In the genomic region with DNA sequence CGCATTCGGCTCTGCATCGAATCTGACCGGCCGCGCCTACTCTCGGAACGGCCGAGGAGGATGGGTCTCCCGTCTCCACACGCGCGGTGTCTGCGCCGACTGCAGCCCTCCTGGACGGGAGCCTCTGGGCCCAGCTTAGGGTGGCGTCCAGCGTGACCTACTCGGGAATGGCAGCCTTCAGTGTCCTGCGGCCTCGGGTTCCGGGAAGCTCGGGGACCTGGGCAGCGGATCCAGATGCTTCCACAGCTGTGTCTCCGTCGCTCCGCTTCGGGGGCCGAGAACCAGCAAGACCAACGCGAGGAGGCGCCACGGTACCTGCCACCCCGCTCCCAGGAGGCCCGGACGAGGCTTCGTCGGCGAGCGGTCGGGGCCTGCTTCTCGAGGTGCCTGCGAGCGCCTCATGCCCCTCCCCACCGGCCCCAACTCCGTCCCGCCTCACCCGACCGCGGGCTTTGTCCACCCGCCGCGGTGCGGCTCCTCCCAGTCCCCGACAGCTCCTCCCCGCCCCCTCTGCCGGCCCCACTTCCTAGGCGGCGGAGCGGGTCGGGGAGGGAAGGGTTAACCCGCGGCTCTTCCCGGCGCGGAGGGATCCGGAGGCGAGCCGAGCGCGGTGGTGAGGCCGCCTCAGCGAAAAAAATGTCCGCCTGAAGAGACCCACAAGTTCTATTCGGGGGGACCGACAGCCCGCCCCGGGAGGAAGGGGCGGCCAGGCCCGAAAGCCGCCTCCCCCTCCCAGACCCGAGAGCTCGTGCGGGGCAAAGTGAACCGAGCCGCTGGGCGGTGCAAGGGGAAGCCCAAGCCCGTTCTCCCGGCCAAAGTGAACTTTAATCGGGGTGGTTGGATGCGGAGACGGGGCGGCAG, we compare ENCODE assay signal across 1 cellular context.
TF ChIP-seq lines count a peak whose summit lies in the region.

A gene (plus strand): TSS at position 599 of the 861 bp plus-strand sequence. CDS start 1,270 bp downstream, outside the sequence.

TF ChIP-seq in HepG2, 621 proteins besides CTCF, POLR2A, EP300 and RAD21 (continued from another document and continues in another):
- TF ChIP-seq, protein P1, sequence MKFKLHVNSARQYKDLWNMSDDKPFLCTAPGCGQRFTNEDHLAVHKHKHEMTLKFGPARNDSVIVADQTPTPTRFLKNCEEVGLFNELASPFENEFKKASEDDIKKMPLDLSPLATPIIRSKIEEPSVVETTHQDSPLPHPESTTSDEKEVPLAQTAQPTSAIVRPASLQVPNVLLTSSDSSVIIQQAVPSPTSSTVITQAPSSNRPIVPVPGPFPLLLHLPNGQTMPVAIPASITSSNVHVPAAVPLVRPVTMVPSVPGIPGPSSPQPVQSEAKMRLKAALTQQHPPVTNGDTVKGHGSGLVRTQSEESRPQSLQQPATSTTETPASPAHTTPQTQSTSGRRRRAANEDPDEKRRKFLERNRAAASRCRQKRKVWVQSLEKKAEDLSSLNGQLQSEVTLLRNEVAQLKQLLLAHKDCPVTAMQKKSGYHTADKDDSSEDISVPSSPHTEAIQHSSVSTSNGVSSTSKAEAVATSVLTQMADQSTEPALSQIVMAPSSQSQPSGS (CRISPR knock-in tag; IDR thresholded peaks at IDR 0.05): peak; percentile 77
- TF ChIP-seq, protein P2, sequence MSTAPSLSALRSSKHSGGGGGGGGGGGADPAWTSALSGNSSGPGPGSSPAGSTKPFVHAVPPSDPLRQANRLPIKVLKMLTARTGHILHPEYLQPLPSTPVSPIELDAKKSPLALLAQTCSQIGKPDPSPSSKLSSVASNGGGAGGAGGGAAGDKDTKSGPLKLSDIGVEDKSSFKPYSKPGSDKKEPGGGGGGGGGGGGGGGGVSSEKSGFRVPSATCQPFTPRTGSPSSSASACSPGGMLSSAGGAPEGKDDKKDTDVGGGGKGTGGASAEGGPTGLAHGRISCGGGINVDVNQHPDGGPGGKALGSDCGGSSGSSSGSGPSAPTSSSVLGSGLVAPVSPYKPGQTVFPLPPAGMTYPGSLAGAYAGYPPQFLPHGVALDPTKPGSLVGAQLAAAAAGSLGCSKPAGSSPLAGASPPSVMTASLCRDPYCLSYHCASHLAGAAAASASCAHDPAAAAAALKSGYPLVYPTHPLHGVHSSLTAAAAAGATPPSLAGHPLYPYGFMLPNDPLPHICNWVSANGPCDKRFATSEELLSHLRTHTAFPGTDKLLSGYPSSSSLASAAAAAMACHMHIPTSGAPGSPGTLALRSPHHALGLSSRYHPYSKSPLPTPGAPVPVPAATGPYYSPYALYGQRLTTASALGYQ (CRISPR knock-in tag; IDR thresholded peaks at IDR 0.05): peak; percentile 82
- TF ChIP-seq HNRNPK (IDR thresholded peaks at IDR 0.05; ENCODE audit: low read depth, low read length, poor library complexity, severe bottlenecking) (peak; percentile 84), STAT5B (CRISPR knock-in tag; IDR thresholded peaks at IDR 0.05) (0 out of 2 replicates have a peak, but pooled peaks have one; percentile 71), PPARG (CRISPR knock-in tag; conservative IDR thresholded peaks at IDR 0.05) (peak; percentile 62), ZNF136 (CRISPR knock-in tag; IDR thresholded peaks at IDR 0.05; ENCODE audit: low read depth) (peak; percentile 79; the same call in 1 of the 2 replicates), ZNF83 (CRISPR knock-in tag; IDR thresholded peaks at IDR 0.05; ENCODE audit: borderline replicate concordance) (peak; percentile 79; the same call in 1 of the 2 replicates), ZSCAN12 (CRISPR knock-in tag; IDR thresholded peaks at IDR 0.05) (no peak), SATB2 (CRISPR knock-in tag; IDR thresholded peaks at IDR 0.05) (no peak), ZNF546 (CRISPR knock-in tag; conservative IDR thresholded peaks at IDR 0.05) (no peak), HNRNPLL (IDR thresholded peaks at IDR 0.05; ENCODE audit: low read depth, low read length, poor library complexity, severe bottlenecking) (peak; percentile 72), ZNF12 (CRISPR knock-in tag; IDR thresholded peaks at IDR 0.05) (peak; percentile 19; the same call in 1 of the 2 replicates), ZNF234 (CRISPR knock-in tag; conservative IDR thresholded peaks at IDR 0.05) (no peak), RORA (CRISPR knock-in tag; IDR thresholded peaks at IDR 0.05) (no peak), SIX1 (CRISPR knock-in tag; IDR thresholded peaks at IDR 0.05; ENCODE audit: borderline replicate concordance) (0 out of 2 replicates have a peak, but pooled peaks have one; percentile 25), ZNF572 (CRISPR knock-in tag; IDR thresholded peaks at IDR 0.05) (0 out of 2 replicates have a peak, but pooled peaks have one; percentile 53), ZNF660 (CRISPR knock-in tag; IDR thresholded peaks at IDR 0.05; ENCODE audit: borderline replicate concordance, low read depth) (no peak), HMG20B (CRISPR knock-in tag; conservative IDR thresholded peaks at IDR 0.05) (peak; percentile 71), ZMYM2 (CRISPR knock-in tag; IDR thresholded peaks at IDR 0.05) (0 out of 2 replicates have a peak, but pooled peaks have one; percentile 57), ZNF703 (CRISPR knock-in tag; IDR thresholded peaks at IDR 0.05; ENCODE audit: borderline replicate concordance) (no peak), ZNF562 (CRISPR knock-in tag; IDR thresholded peaks at IDR 0.05; ENCODE audit: borderline replicate concordance) (no peak), KDM1A (CRISPR knock-in tag; IDR thresholded peaks at IDR 0.05) (peak; percentile 15; the same call in 1 of the 2 replicates), TMF1 (CRISPR knock-in tag; IDR thresholded peaks at IDR 0.05; ENCODE audit: low read depth) (peak; percentile 29; the same call in 1 of the 2 replicates), SCMH1 (CRISPR knock-in tag; IDR thresholded peaks at IDR 0.05; ENCODE audit: borderline replicate concordance) (no peak), ZNF570 (CRISPR knock-in tag; IDR thresholded peaks at IDR 0.05; ENCODE audit: borderline replicate concordance) (no peak)
- TF ChIP-seq, protein P3, sequence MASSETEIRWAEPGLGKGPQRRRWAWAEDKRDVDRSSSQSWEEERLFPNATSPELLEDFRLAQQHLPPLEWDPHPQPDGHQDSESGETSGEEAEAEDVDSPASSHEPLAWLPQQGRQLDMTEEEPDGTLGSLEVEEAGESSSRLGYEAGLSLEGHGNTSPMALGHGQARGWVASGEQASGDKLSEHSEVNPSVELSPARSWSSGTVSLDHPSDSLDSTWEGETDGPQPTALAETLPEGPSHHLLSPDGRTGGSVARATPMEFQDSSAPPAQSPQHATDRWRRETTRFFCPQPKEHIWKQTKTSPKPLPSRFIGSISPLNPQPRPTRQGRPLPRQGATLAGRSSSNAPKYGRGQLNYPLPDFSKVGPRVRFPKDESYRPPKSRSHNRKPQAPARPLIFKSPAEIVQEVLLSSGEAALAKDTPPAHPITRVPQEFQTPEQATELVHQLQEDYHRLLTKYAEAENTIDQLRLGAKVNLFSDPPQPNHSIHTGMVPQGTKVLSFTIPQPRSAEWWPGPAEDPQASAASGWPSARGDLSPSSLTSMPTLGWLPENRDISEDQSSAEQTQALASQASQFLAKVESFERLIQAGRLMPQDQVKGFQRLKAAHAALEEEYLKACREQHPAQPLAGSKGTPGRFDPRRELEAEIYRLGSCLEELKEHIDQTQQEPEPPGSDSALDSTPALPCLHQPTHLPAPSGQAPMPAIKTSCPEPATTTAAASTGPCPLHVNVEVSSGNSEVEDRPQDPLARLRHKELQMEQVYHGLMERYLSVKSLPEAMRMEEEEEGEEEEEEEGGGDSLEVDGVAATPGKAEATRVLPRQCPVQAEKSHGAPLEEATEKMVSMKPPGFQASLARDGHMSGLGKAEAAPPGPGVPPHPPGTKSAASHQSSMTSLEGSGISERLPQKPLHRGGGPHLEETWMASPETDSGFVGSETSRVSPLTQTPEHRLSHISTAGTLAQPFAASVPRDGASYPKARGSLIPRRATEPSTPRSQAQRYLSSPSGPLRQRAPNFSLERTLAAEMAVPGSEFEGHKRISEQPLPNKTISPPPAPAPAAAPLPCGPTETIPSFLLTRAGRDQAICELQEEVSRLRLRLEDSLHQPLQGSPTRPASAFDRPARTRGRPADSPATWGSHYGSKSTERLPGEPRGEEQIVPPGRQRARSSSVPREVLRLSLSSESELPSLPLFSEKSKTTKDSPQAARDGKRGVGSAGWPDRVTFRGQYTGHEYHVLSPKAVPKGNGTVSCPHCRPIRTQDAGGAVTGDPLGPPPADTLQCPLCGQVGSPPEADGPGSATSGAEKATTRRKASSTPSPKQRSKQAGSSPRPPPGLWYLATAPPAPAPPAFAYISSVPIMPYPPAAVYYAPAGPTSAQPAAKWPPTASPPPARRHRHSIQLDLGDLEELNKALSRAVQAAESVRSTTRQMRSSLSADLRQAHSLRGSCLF (CRISPR knock-in tag; IDR thresholded peaks at IDR 0.05; ENCODE audit: borderline replicate concordance): no peak
- TF ChIP-seq, protein P4, sequence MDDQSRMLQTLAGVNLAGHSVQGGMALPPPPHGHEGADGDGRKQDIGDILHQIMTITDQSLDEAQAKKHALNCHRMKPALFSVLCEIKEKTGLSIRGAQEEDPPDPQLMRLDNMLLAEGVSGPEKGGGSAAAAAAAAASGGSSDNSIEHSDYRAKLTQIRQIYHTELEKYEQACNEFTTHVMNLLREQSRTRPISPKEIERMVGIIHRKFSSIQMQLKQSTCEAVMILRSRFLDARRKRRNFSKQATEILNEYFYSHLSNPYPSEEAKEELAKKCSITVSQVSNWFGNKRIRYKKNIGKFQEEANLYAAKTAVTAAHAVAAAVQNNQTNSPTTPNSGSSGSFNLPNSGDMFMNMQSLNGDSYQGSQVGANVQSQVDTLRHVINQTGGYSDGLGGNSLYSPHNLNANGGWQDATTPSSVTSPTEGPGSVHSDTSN (CRISPR knock-in tag; IDR thresholded peaks at IDR 0.05; ENCODE audit: borderline replicate concordance): no peak
- TF ChIP-seq, protein P5, sequence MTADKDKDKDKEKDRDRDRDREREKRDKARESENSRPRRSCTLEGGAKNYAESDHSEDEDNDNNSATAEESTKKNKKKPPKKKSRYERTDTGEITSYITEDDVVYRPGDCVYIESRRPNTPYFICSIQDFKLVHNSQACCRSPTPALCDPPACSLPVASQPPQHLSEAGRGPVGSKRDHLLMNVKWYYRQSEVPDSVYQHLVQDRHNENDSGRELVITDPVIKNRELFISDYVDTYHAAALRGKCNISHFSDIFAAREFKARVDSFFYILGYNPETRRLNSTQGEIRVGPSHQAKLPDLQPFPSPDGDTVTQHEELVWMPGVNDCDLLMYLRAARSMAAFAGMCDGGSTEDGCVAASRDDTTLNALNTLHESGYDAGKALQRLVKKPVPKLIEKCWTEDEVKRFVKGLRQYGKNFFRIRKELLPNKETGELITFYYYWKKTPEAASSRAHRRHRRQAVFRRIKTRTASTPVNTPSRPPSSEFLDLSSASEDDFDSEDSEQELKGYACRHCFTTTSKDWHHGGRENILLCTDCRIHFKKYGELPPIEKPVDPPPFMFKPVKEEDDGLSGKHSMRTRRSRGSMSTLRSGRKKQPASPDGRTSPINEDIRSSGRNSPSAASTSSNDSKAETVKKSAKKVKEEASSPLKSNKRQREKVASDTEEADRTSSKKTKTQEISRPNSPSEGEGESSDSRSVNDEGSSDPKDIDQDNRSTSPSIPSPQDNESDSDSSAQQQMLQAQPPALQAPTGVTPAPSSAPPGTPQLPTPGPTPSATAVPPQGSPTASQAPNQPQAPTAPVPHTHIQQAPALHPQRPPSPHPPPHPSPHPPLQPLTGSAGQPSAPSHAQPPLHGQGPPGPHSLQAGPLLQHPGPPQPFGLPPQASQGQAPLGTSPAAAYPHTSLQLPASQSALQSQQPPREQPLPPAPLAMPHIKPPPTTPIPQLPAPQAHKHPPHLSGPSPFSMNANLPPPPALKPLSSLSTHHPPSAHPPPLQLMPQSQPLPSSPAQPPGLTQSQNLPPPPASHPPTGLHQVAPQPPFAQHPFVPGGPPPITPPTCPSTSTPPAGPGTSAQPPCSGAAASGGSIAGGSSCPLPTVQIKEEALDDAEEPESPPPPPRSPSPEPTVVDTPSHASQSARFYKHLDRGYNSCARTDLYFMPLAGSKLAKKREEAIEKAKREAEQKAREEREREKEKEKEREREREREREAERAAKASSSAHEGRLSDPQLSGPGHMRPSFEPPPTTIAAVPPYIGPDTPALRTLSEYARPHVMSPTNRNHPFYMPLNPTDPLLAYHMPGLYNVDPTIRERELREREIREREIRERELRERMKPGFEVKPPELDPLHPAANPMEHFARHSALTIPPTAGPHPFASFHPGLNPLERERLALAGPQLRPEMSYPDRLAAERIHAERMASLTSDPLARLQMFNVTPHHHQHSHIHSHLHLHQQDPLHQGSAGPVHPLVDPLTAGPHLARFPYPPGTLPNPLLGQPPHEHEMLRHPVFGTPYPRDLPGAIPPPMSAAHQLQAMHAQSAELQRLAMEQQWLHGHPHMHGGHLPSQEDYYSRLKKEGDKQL (CRISPR knock-in tag; IDR thresholded peaks at IDR 0.05; ENCODE audit: low read depth): 0 out of 2 replicates have a peak, but pooled peaks have one; percentile 25
- TF ChIP-seq, protein P6, sequence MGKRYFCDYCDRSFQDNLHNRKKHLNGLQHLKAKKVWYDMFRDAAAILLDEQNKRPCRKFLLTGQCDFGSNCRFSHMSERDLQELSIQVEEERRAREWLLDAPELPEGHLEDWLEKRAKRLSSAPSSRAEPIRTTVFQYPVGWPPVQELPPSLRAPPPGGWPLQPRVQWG (CRISPR knock-in tag; IDR thresholded peaks at IDR 0.05; ENCODE audit: borderline replicate concordance, low read depth): no peak
- TF ChIP-seq, protein P7, sequence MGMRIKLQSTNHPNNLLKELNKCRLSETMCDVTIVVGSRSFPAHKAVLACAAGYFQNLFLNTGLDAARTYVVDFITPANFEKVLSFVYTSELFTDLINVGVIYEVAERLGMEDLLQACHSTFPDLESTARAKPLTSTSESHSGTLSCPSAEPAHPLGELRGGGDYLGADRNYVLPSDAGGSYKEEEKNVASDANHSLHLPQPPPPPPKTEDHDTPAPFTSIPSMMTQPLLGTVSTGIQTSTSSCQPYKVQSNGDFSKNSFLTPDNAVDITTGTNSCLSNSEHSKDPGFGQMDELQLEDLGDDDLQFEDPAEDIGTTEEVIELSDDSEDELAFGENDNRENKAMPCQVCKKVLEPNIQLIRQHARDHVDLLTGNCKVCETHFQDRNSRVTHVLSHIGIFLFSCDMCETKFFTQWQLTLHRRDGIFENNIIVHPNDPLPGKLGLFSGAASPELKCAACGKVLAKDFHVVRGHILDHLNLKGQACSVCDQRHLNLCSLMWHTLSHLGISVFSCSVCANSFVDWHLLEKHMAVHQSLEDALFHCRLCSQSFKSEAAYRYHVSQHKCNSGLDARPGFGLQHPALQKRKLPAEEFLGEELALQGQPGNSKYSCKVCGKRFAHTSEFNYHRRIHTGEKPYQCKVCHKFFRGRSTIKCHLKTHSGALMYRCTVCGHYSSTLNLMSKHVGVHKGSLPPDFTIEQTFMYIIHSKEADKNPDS (CRISPR knock-in tag; IDR thresholded peaks at IDR 0.05): no peak; the same call in 1 of the 2 replicates
- TF ChIP-seq, protein P8, sequence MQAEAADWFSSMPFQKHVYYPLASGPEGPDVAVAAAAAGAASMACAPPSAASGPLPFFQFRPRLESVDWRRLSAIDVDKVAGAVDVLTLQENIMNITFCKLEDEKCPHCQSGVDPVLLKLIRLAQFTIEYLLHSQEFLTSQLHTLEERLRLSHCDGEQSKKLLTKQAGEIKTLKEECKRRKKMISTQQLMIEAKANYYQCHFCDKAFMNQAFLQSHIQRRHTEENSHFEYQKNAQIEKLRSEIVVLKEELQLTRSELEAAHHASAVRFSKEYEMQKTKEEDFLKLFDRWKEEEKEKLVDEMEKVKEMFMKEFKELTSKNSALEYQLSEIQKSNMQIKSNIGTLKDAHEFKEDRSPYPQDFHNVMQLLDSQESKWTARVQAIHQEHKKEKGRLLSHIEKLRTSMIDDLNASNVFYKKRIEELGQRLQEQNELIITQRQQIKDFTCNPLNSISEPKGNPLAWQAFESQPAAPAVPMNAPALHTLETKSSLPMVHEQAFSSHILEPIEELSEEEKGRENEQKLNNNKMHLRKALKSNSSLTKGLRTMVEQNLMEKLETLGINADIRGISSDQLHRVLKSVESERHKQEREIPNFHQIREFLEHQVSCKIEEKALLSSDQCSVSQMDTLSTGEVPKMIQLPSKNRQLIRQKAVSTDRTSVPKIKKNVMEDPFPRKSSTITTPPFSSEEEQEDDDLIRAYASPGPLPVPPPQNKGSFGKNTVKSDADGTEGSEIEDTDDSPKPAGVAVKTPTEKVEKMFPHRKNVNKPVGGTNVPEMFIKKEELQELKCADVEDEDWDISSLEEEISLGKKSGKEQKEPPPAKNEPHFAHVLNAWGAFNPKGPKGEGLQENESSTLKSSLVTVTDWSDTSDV (CRISPR knock-in tag; IDR thresholded peaks at IDR 0.05): no peak; the same call in 1 of the 2 replicates
